8 cellular contexts compared by ENCODE assay signal in the genomic region with DNA sequence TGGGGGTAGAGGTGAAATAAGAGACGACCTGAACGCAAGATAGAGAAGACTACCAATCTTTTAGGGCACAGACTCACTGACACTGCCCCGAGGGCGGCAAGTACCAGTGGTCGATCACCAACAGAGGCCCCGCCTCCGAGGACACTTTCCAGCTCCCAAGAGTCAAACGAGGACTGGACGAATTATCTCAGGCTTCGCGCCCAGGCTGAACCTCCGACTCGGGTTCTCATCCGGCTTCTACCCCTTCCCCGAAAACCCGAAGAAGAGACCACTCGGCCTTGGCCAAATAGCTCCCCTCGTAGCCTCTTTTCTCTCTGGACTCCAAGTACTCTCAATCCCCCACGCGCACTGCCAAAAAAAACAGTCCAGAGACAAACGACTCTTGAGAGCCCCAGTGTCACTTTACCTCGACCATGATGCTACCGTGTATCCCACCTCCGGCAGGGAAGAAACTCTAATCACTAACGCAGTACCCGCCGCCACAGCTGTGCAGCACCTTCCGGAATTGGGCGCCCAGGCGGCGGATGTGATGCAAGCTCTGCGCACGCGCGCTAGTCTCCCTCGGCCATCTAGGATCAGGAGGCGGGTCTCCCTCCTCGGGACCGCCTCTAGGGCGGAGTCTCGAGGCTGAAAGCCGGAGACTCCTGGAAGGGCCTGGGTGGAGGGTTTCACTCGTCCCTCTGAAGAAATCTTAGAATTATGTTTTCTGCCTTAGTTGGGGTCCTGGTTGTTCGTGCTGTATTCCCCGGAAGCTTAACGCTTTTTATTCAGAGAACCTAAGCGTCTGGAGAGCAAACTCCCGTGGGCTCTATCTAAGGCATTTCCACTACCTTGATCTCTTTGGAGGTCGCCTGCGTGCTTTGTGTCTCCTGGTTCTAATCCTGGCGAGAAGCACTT.
DNase-seq lines count a peak whose midpoint lies in the region; ATAC-seq and TF ChIP-seq lines count a peak whose summit lies in the region.

A gene (minus strand): TSS at position 507 of the 897 bp plus-strand sequence. CDS start 92 bp downstream, at position 415.

- H3K4me1 Mint-ChIP-seq in activated naive CD4-positive, alpha-beta T cell treated with anti-CD3 and anti-CD28 coated beads, Interleukin-2, amount 50 U/mL, for 24 hours, result peaks cover 34% of the 10 kb centered on the region

- ATAC-seq in HG02588 (IDR thresholded peaks at IDR 0.05; ENCODE audit: unreplicated experiment) (peak; percentile 98), SK-N-SH treated with all-trans-retinoic acid at 6 μM for 48 hours (peak; percentile 99)

- peak; percentile 96 for DNase-seq in NCI-H1092 (lab: John Stamatoyannopoulos, UW)
- DNase-seq in germinal center (ENCODE audit: low spot score), result peak; percentile 94
- peak; percentile 71 for DNase-seq in non-pigmented ciliary epithelial cell (ENCODE audit: low read depth)
- DNase-seq in superior temporal gyrus (ENCODE audit: extremely low spot score), result peak; percentile 98

- no peaks in the 10 kb centered on the region for H3K27me3 Mint-ChIP-seq in activated naive CD4-positive, alpha-beta T cell treated with anti-CD3 and anti-CD28 coated beads, Interleukin-2, amount 50 U/mL, for 24 hours

- peaks cover 7% of the 10 kb centered on the region for H3K36me3 Mint-ChIP-seq in activated naive CD4-positive, alpha-beta T cell treated with anti-CD3 and anti-CD28 coated beads, Interleukin-2, amount 50 U/mL, for 24 hours

- H3K4me3 Mint-ChIP-seq in activated naive CD4-positive, alpha-beta T cell treated with anti-CD3 and anti-CD28 coated beads, Interleukin-2, amount 50 U/mL, for 24 hours, result peak within 1 kb of the TSS; percentile 99

- peak within 1 kb of the TSS; percentile 88 for H3K4me3 ChIP-seq in GM08714 (ENCODE audit: low read length)

- peak within 1 kb of the TSS; percentile 97 for H3K27ac Mint-ChIP-seq in activated naive CD4-positive, alpha-beta T cell treated with anti-CD3 and anti-CD28 coated beads, Interleukin-2, amount 50 U/mL, for 24 hours

- H3K9me3 Mint-ChIP-seq in activated naive CD4-positive, alpha-beta T cell treated with anti-CD3 and anti-CD28 coated beads, Interleukin-2, amount 50 U/mL, for 24 hours, result no peaks in the 10 kb centered on the region

TF ChIP-seq in SK-N-SH treated with all-trans-retinoic acid at 6 μM for 48 hours, 23 proteins besides CTCF, POLR2A, EP300 and RAD21:
- no peak for TF ChIP-seq OSR1 (CRISPR knock-in tag; IDR thresholded peaks at IDR 0.05)

Comparison
In these comparisons a context has a peak if more than half of its experiments do, and no peak if none do; other contexts are left out.
1. Peak in every context shown above with its lines: DNase-seq, ATAC-seq and H3K4me3 ChIP-seq.